Comparison of ENCODE assay signal across 1 cellular context in the genomic region with DNA sequence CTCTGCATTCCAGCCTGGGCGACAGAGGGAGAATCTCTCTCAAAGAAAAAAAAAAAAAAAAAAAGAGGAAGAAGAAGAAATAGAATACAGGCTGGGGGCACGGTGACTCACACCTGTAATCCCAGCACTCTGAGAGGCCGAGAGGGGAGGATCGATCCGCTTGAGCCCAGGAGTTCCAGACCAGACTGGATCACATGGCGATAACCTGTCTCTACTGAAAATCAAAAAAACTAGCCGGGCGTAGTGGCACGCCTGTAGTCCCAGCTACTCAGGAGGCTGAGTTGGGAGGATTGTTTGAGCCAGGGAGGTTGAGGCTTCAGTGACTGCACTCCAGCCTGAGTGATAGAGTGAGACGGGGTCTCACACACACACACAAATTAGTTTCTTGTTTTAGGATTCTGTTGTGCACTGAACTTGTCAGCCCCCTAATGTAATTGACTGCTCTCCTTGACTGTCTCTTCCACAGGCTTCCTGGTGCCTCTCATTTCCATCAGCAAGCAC.
TF ChIP-seq lines count a peak whose summit lies in the region.

No MANE protein-coding gene starts in this region.

TF ChIP-seq in H1, 55 proteins besides CTCF, POLR2A, EP300 and RAD21:
- TF ChIP-seq JUND (IDR thresholded peaks at IDR 0.05; ENCODE audit: low read length) = peak; percentile 39; the same call in 1 of the 2 replicates
- no peak for TF ChIP-seq ASH2L (IDR thresholded peaks at IDR 0.05; ENCODE audit: low read length)
TF ChIP-seq in H1: peak in this region for 1.
